Comparison of ENCODE assay signal across 10 cellular contexts in genomic region chr16:3183445-3184139, GRCh38. TPM values are rescaled to one million over a fixed set of nuclear protein-coding genes. Genes with fewer than 3 reads are reported as not detected.
DNase-seq lines count a peak whose midpoint lies in the region; ATAC-seq and TF ChIP-seq lines count a peak whose summit lies in the region.
"Had no signal": no experiment of that assay in that cellular context is flagged by ENCODE, and none has a peak within 500 bp of the region (broad histone marks: within the 10 kb centered on the region; RNA-seq: fewer than 3 reads in every experiment).

No MANE protein-coding gene starts in this region.

- H2BK120ac ChIP-seq in IMR-90 (ENCODE audit: low read depth, low read length): no peak overlapping the region

- CTCF ChIA-PET in IMR-90 (lab: Yijun Ruan, JAX): interaction anchor here (1.0 kb wide), 1 partner anchor 17 kb away, joined by 3 read pairs; no protein-coding TSS in a partner anchor

- H3K4me1 Mint-ChIP-seq in central memory CD8-positive, alpha-beta T cell: peaks cover 36% of the 10 kb centered on the region
- peaks cover 19 to 32% (median 30%) of the 10 kb centered on the region in 3 donors for H3K4me1 Mint-ChIP-seq in naive B cell

- no peak overlapping the region for H4K5ac ChIP-seq in IMR-90 (ENCODE audit: low read depth, low read length)

- no peak overlapping the region for H2BK5ac ChIP-seq in IMR-90 (ENCODE audit: low read depth, low read length, poor library complexity, severe bottlenecking)

- peak overlapping the region; percentile 15 for H2AK9ac ChIP-seq in IMR-90 (replicated peaks; ENCODE audit: low read depth, low read length, poor library complexity)

- DNase-seq in BE2C: peak; percentile 67
- no peak for DNase-seq in IMR-90
- no peak for DNase-seq in central memory CD8-positive, alpha-beta T cell (ENCODE audit: low spot score in 2 of 2)
- no peak for DNase-seq in naive B cell
- no peak for DNase-seq in activated CD4-positive, CD25-positive, alpha-beta regulatory T cell (lab: John Stamatoyannopoulos, UW)
- DNase-seq in HAP-1 (ENCODE audit: low spot score in 2 of 2): no peak
- DNase-seq in NCI-H226: no peak
- DNase-seq in SW 1271 (lab: John Stamatoyannopoulos, UW): no peak
- DNase-seq: SIG-M5 had no signal

- peaks cover 5% of the 10 kb centered on the region for H3K9me3 Mint-ChIP-seq in central memory CD8-positive, alpha-beta T cell
- H3K9me3 Mint-ChIP-seq in naive B cell: peaks cover 0 to 19% (median 7%) of the 10 kb centered on the region in 7 donors

- H2AFZ ChIP-seq in IMR-90 (replicated peaks; ENCODE audit: low read length, poor library complexity): peak overlapping the region; percentile 92

- peaks cover 2% of the 10 kb centered on the region; the same call in 1 of the 2 replicates for H4K20me1 ChIP-seq in IMR-90 (ENCODE audit: insufficient read depth, low read length)

- no peak overlapping the region for H3K14ac ChIP-seq in IMR-90 (replicated peaks; ENCODE audit: low read depth, low read length)

- no peaks in the 10 kb centered on the region for H3K9me3 ChIP-seq in BE2C
- no peaks in the 10 kb centered on the region for H3K9me3 ChIP-seq in IMR-90 (ENCODE audit: control insufficient read depth, insufficient read depth, low read length)
- H3K9me3 ChIP-seq in HAP-1: peaks cover 4% of the 10 kb centered on the region; the same call in 1 of the 2 replicates

- no peaks in the 10 kb centered on the region for H3K36me3 ChIP-seq in BE2C
- H3K36me3 ChIP-seq in IMR-90 (ENCODE audit: control insufficient read depth, insufficient read depth, low read length): no peaks in the 10 kb centered on the region
- H3K36me3 ChIP-seq in HAP-1 (replicated peaks): no peaks in the 10 kb centered on the region

- H3K4me2 ChIP-seq in IMR-90 (ENCODE audit: low read depth, low read length): peak overlapping the region; percentile 92

- POLR2A ChIA-PET in IMR-90 (lab: Charles Lee; ENCODE audit: unreplicated experiment): no interaction called here

- no peak overlapping the region for H4K91ac ChIP-seq in IMR-90 (ENCODE audit: insufficient read depth, low read depth, low read length)

- peak overlapping the region; percentile 78 for H3K4me3 Mint-ChIP-seq in central memory CD8-positive, alpha-beta T cell
- H3K4me3 Mint-ChIP-seq in naive B cell: peak overlapping the region; percentile 69 to 90 (median 76)

- no peak overlapping the region for H2BK15ac ChIP-seq in IMR-90 (ENCODE audit: low read depth, low read length)

- H3K23ac ChIP-seq in IMR-90 (ENCODE audit: low read depth, low read length): no peak overlapping the region

- no peaks in the 10 kb centered on the region for H3K79me1 ChIP-seq in IMR-90 (ENCODE audit: low read depth in 1 of 2, low read length in 2 of 2)

- H3K56ac ChIP-seq in IMR-90 (ENCODE audit: extremely low read depth, insufficient read depth, low read length): no peak overlapping the region

- no peak for TF ChIP-seq POLR2A in IMR-90 (IDR thresholded peaks at IDR 0.05; ENCODE audit: low read depth, low read length)

- H3K4me1 ChIP-seq in BE2C: no peaks in the 10 kb centered on the region
- H3K4me1 ChIP-seq in IMR-90 (ENCODE audit: control insufficient read depth, insufficient read depth, low read length): no peaks in the 10 kb centered on the region; the same call in 1 of the 2 replicates
- H3K4me1 ChIP-seq in HAP-1: 0 out of 2 replicates have a peak, but pooled peaks cover 2% of the 10 kb centered on the region

- H2BK20ac ChIP-seq in IMR-90 (ENCODE audit: low read depth, low read length): no peak overlapping the region

- no peak overlapping the region for H2AK5ac ChIP-seq in IMR-90 (ENCODE audit: low read depth, low read length)

- no TSS peak for BruUV-seq in IMR-90 (replicated peaks; lab: Mats Ljungman, UMichigan)

- 5% methylated on average over 4 of the region's 42 CpGs; no CpG with 5 or more reads in 1 of the 2 experiments for WGBS in IMR-90 (ENCODE audit: extremely low coverage in 2 of 2, insufficient read length in 1 of 2), 2 experiments

- in situ Hi-C loops in IMR-90 (cut with MboI; ENCODE audit: low sequenced_read_pairs): no loop called here
- in situ Hi-C loops in HAP-1 (cut with MboI; ENCODE audit: low sequenced_read_pairs): no loop called here

- H3K36me3 Mint-ChIP-seq in central memory CD8-positive, alpha-beta T cell (ENCODE audit: insufficient read depth): peaks cover 37% of the 10 kb centered on the region
- peaks cover 0 to 23% of the 10 kb centered on the region in 2 donors for H3K36me3 Mint-ChIP-seq in naive B cell

- no peak overlapping the region for H3K4ac ChIP-seq in IMR-90 (ENCODE audit: low read depth, low read length)

- H3K9ac ChIP-seq in IMR-90 (ENCODE audit: low read depth, low read length): no peak overlapping the region

- TF ChIP-seq CTCF in BE2C (IDR thresholded peaks at IDR 0.05; ENCODE audit: low read depth, low read length) (no peak; the same call in 1 of the 2 replicates), IMR-90 (conservative IDR thresholded peaks at IDR 0.05; ENCODE audit: low read depth, low read length) (no peak)

- intact Hi-C loops in IMR-90 (cut with micrococcal nuclease): no loop called here

- peak overlapping the region; percentile 93 for H3K27ac Mint-ChIP-seq in central memory CD8-positive, alpha-beta T cell (ENCODE audit: low read depth)
- peak overlapping the region in 4 of 6 donors; percentile 58 to 96 (median 85) for H3K27ac Mint-ChIP-seq in naive B cell

- TF ChIP-seq RAD21 in IMR-90 (IDR thresholded peaks at IDR 0.05; ENCODE audit: low read length): no peak

- H3K9me1 ChIP-seq in IMR-90 (ENCODE audit: insufficient read depth, low read length): no peaks in the 10 kb centered on the region

- peak overlapping the region; percentile 71 for H3K4me3 ChIP-seq in BE2C (ENCODE audit: low read depth, low read length)
- H3K4me3 ChIP-seq in IMR-90 (ENCODE audit: insufficient read depth, low read depth, low read length): peak overlapping the region; percentile 61
- no peak overlapping the region for H3K4me3 ChIP-seq in HAP-1

- ATAC-seq in IMR-90 (ENCODE audit: low read depth): peak; percentile 27
- no peak for ATAC-seq in central memory CD8-positive, alpha-beta T cell (replicated peaks; ENCODE audit: extremely low read depth, poor library complexity, severe bottlenecking)
- ATAC-seq in naive B cell (ENCODE audit: low read depth in 2 of 2): no peak

- no peak overlapping the region for H3K27ac ChIP-seq in IMR-90 (ENCODE audit: insufficient read depth, low read length)

- peaks cover 88% of the 10 kb centered on the region for H3K27me3 Mint-ChIP-seq in central memory CD8-positive, alpha-beta T cell
- peaks cover 80 to 93% (median 83%) of the 10 kb centered on the region in 3 donors for H3K27me3 Mint-ChIP-seq in naive B cell

- no peak overlapping the region for H3K18ac ChIP-seq in IMR-90 (ENCODE audit: low read depth, low read length)

- no peak overlapping the region for H4K8ac ChIP-seq in IMR-90 (ENCODE audit: low read depth in 2 of 2, low read length in 2 of 2)

- H3K27me3 ChIP-seq in BE2C: peaks cover 15% of the 10 kb centered on the region
- H3K27me3 ChIP-seq in IMR-90 (ENCODE audit: control insufficient read depth, insufficient read depth, low read length): peaks cover 22% of the 10 kb centered on the region
- 0 out of 2 replicates have a peak, but pooled peaks cover 3% of the 10 kb centered on the region for H3K27me3 ChIP-seq in HAP-1 (ENCODE audit: low read depth)

- dilution Hi-C loops in IMR-90 (cut with HindIII; ENCODE audit: low sequenced_read_pairs, unreplicated experiment): no loop called here

TF ChIP-seq in IMR-90, 13 proteins besides CTCF, POLR2A, EP300 and RAD21:
- no peak for TF ChIP-seq SMC3 (IDR thresholded peaks at IDR 0.05; ENCODE audit: low read depth, low read length)
- TF ChIP-seq CEBPB (IDR thresholded peaks at IDR 0.05; ENCODE audit: low read depth, low read length): no peak
- no peak for TF ChIP-seq RCOR1 (IDR thresholded peaks at IDR 0.05; ENCODE audit: insufficient replicate concordance, low read length)
- no peak for TF ChIP-seq ELK1 (IDR thresholded peaks at IDR 0.05; ENCODE audit: borderline replicate concordance, low read depth, low read length)
- no peak for TF ChIP-seq RFX5 (IDR thresholded peaks at IDR 0.05; ENCODE audit: low read depth, low read length)

RNA-seq across cellular contexts. Expression of gene OR1F1, which starts 4.4 kb away (rescaled TPM):
- polyA plus RNA-seq in BE2C (2012; ENCODE audit: insufficient read depth, insufficient read length, low read depth): not detected
- total RNA-seq in IMR-90 (2012; rRNA removed): not detected in 2 replicates
- polyA plus RNA-seq in IMR-90 (2012; rRNA removed) (0.12 and 0.27 TPM in 2 replicates), naive B cell (ENCODE audit: low read depth in 6 of 6) (not detected)
- polyA plus RNA-seq in IMR-90 (2012; cell fraction: cytosol; rRNA removed): 0.18 TPM in 1 of 2 replicates, not detected in the other
- 0.29 and 0.42 TPM in 2 replicates for polyA plus RNA-seq in IMR-90 (2012; cell fraction: nucleus; rRNA removed; ENCODE audit: low replicate concordance)
- total RNA-seq: dermis blood vessel endothelial cell had no signal

RNA-seq across cellular contexts. Expression of gene ZNF213, which starts 48.8 kb away (rescaled TPM):
- polyA plus RNA-seq in BE2C (2012; ENCODE audit: insufficient read depth, insufficient read length, low read depth): 30.1 TPM
- total RNA-seq in IMR-90 (2012; rRNA removed): 0.56 and 0.72 TPM in 2 replicates
- polyA plus RNA-seq in IMR-90 (2012; rRNA removed) (4.0 and 4.1 TPM in 2 replicates), naive B cell (ENCODE audit: low read depth in 6 of 6) (1 to 10 TPM in 4 of 6 donors, under 1 TPM in 1, not detected in 1; 0.38 to 2.7 (median 1.6) TPM)
- 2.3 and 4.0 TPM in 2 replicates for polyA plus RNA-seq in IMR-90 (2012; cell fraction: cytosol; rRNA removed)
- 1.7 and 4.7 TPM in 2 replicates for polyA plus RNA-seq in IMR-90 (2012; cell fraction: nucleus; rRNA removed; ENCODE audit: low replicate concordance)

RNA-seq across cellular contexts. Expression of gene ZNF200, which starts 51.4 kb away (rescaled TPM):
- 7.9 TPM for polyA plus RNA-seq in BE2C (2012; ENCODE audit: insufficient read depth, insufficient read length, low read depth)
- total RNA-seq in IMR-90 (2012; rRNA removed): 7.5 and 8.3 TPM in 2 replicates
- polyA plus RNA-seq in IMR-90 (2012; rRNA removed) (2.8 and 3.7 TPM in 2 replicates), naive B cell (ENCODE audit: low read depth in 6 of 6) (10 to 100 TPM in 4 of 6 donors, 1 to 10 TPM in 2; 5.4 to 13.8 (median 11.0) TPM)
- polyA plus RNA-seq in IMR-90 (2012; cell fraction: cytosol; rRNA removed): 1.3 and 1.5 TPM in 2 replicates
- polyA plus RNA-seq in IMR-90 (2012; cell fraction: nucleus; rRNA removed; ENCODE audit: low replicate concordance): 3.0 and 5.3 TPM in 2 replicates
